In genomic region chr10:100346765-100347567, GRCh38 we compare ENCODE assay signal across 8 cellular contexts. TPM values are rescaled to one million over a fixed set of nuclear protein-coding genes. Genes with fewer than 3 reads are reported as not detected.
DNase-seq lines count a peak whose midpoint lies in the region; TF ChIP-seq lines count a peak whose summit lies in the region.

TSS of gene SCD (plus strand) at chr10:100347233. CDS start at chr10:100347505, 272 bp downstream.

- DNase-seq in CD8-positive, alpha-beta memory T cell, result peak; percentile 66 to 77 (median 77)
- peak; percentile 93 for DNase-seq in GM20000 (ENCODE audit: low spot score)
- DNase-seq in HS-5 (ENCODE audit: low read depth), result peak; percentile 68
- DNase-seq in NK-92 (lab: John Stamatoyannopoulos, UW; ENCODE audit: unreplicated experiment), result peak; percentile 35
- DNase-seq in activated CD8-positive, alpha-beta memory T cell treated with anti-CD3 and anti-CD28 coated beads for 1 hour (ENCODE audit: extremely low read depth in 1 of 2, low read depth in 1 of 2), result peak; percentile 42 to 58
- DNase-seq in effector CD8-positive, alpha-beta T cell (lab: John Stamatoyannopoulos, UW), result peak; percentile 62
- DNase-seq in lung microvascular endothelial cell (ENCODE audit: low read depth in 2 of 2), result peak; percentile 85 to 92
- peak; percentile 44 to 51 (median 50) for DNase-seq in stimulated activated CD4-positive, alpha-beta T cell treated with anti-CD3 and anti-CD28 coated beads, TNF-alpha, amount 100 ng/mL, for 4 hours (ENCODE audit: low read depth in 3 of 3)

- no peaks in the 10 kb centered on the region for H3K27me3 ChIP-seq in CD8-positive, alpha-beta memory T cell (ENCODE audit: insufficient read depth, low read length, poor library complexity, severe bottlenecking)

- POLR2A ChIA-PET in CD8-positive, alpha-beta memory T cell (lab: Charles Lee), result interaction anchor here (0.7 to 1.3 kb wide), 3 partner anchors 24 to 28 kb away, joined by 4 to 5 read pairs (median 4); no protein-coding TSS in a partner anchor

- no peaks in the 10 kb centered on the region for H3K27me3 Mint-ChIP-seq in CD8-positive, alpha-beta memory T cell

- H3K4me1 Mint-ChIP-seq in CD8-positive, alpha-beta memory T cell, result peaks cover 25 to 34% (median 25%) of the 10 kb centered on the region in 3 donors

- H3K9me3 Mint-ChIP-seq in CD8-positive, alpha-beta memory T cell, result no peaks in the 10 kb centered on the region

- peak within 1 kb of the TSS; percentile 27 to 87 (median 74) for H3K27ac Mint-ChIP-seq in CD8-positive, alpha-beta memory T cell

- CTCF ChIA-PET in CD8-positive, alpha-beta memory T cell (lab: Charles Lee), result interaction anchor here (0.8 to 3.0 kb wide), 8 partner anchors 9 to 189 kb away, joined by 3 to 10 read pairs (median 4); partner anchors contain the start of gene HIF1AN

- peak within 1 kb of the TSS; percentile 76 for H3K27ac ChIP-seq in CD8-positive, alpha-beta memory T cell (ENCODE audit: low read depth, low read length)

- peak within 1 kb of the TSS; percentile 81 to 95 (median 90) for H3K4me3 Mint-ChIP-seq in CD8-positive, alpha-beta memory T cell

- H3K4me1 ChIP-seq in CD8-positive, alpha-beta memory T cell (ENCODE audit: insufficient read depth, low read length), result peaks cover 12% of the 10 kb centered on the region

- peaks cover 0 to 3% (median 0%) of the 10 kb centered on the region in 3 donors for H3K36me3 Mint-ChIP-seq in CD8-positive, alpha-beta memory T cell

- no peaks in the 10 kb centered on the region for H3K9me3 ChIP-seq in CD8-positive, alpha-beta memory T cell (ENCODE audit: low read length)

- no peaks in the 10 kb centered on the region for H3K36me3 ChIP-seq in CD8-positive, alpha-beta memory T cell (ENCODE audit: insufficient read depth, low read length)

- no peak for TF ChIP-seq CTCF in GM20000 (IDR thresholded peaks at IDR 0.05; ENCODE audit: extremely low read depth, missing control alignments)

- peak within 1 kb of the TSS; percentile 79 for H3K4me3 ChIP-seq in CD8-positive, alpha-beta memory T cell (ENCODE audit: low read length)

RNA-seq across cellular contexts. Expression of gene SCD, which starts in this region (rescaled TPM):
- total RNA-seq in CD8-positive, alpha-beta memory T cell, result 10 to 100 TPM; 43.9 to 45.3 TPM
- polyA plus RNA-seq in CD8-positive, alpha-beta memory T cell, result 5.1 TPM
- 29.8 and 60.1 TPM in 2 replicates for total RNA-seq in lung microvascular endothelial cell

Comparison
In these comparisons a context has a peak if more than half of its experiments do, and no peak if none do; other contexts are left out.
1. Peak in every context shown above with its lines: DNase-seq, H3K4me3 ChIP-seq and H3K27ac ChIP-seq.
2. DNase-seq: peak in every context shown above with its lines; median percentile 93 in GM20000; 88 in lung microvascular endothelial cell; 77 in CD8-positive, alpha-beta memory T cell; 68 in HS-5; 62 in effector CD8-positive, alpha-beta T cell; 50 in activated CD8-positive, alpha-beta memory T cell treated with anti-CD3 and anti-CD28 coated beads for 1 hour; 50 in stimulated activated CD4-positive, alpha-beta T cell treated with anti-CD3 and anti-CD28 coated beads, TNF-alpha, amount 100 ng/mL, for 4 hours; 35 in NK-92.